In genomic region chr1:201566529-201566823, GRCh38 we compare ENCODE assay signal across 15 cellular contexts. TPM values are rescaled to one million over a fixed set of nuclear protein-coding genes. Genes with fewer than 3 reads are reported as not detected.
A peak's percentile ranks its signal among the peaks of the same experiment; 100 is the strongest.
DNase-seq lines count a peak whose midpoint lies in the region; ATAC-seq and TF ChIP-seq lines count a peak whose summit lies in the region.
"Had no signal": no experiment of that assay in that cellular context is flagged by ENCODE, and none has a peak within 500 bp of the region (broad histone marks: within the 10 kb centered on the region; RNA-seq: fewer than 3 reads in every experiment).

No MANE protein-coding gene starts in this region.

- H2AFZ ChIP-seq in osteoblast (ENCODE audit: low read length) = no peak overlapping the region

- H3K27me3 ChIP-seq in left ventricle myocardium inferior (ENCODE audit: low read depth) (no peaks in the 10 kb centered on the region), osteoblast (ENCODE audit: insufficient read depth, low read length) (no peaks in the 10 kb centered on the region), ovary (no peaks in the 10 kb centered on the region)

- peaks cover 28% of the 10 kb centered on the region for H4K20me1 ChIP-seq in osteoblast (ENCODE audit: insufficient read depth, low read length)

- H3K27ac Mint-ChIP-seq in chondrocyte (ENCODE audit: unreplicated experiment) = peak overlapping the region; percentile 23

- H3K27me3 Mint-ChIP-seq in chondrocyte (ENCODE audit: low read depth) = no peaks in the 10 kb centered on the region

- H3K36me3 ChIP-seq in left ventricle myocardium inferior = no peaks in the 10 kb centered on the region
- H3K36me3 ChIP-seq in osteoblast (ENCODE audit: insufficient read depth, low read length) = peaks cover 35% of the 10 kb centered on the region
- H3K36me3 ChIP-seq in ovary = no peaks in the 10 kb centered on the region
- H3K36me3 ChIP-seq: HAP-1 had no signal

- TF ChIP-seq EP300 in ovary (IDR thresholded peaks at IDR 0.05) = no peak

- H3K4me1 ChIP-seq in left ventricle myocardium inferior (peaks cover 95% of the 10 kb centered on the region), osteoblast (ENCODE audit: insufficient read depth, low read length) (peaks cover 39% of the 10 kb centered on the region), ovary (ENCODE audit: insufficient read depth) (no peaks in the 10 kb centered on the region)
- H3K4me1 ChIP-seq: HAP-1 had no signal

- intact Hi-C loops in left ventricle myocardium inferior (cut with micrococcal nuclease) (loop anchor here (10.0 kb wide), 1 partner anchor 68 kb away; no protein-coding TSS in a partner anchor), Right ventricle myocardium inferior (cut with DNase I) (loop anchor here (2.0 kb wide), 1 partner anchor 84 kb away; no protein-coding TSS in a partner anchor), ovary (cut with DNase I) (loop anchor here in 1 of 4 donors (10.0 kb wide), 1 partner anchor 228 kb away; no protein-coding TSS in a partner anchor)

- peaks cover 46% of the 10 kb centered on the region for H3K4me1 Mint-ChIP-seq in chondrocyte (ENCODE audit: low read depth)

- no peak for ATAC-seq in Right ventricle myocardium inferior

- peaks cover 91% of the 10 kb centered on the region for H3K79me2 ChIP-seq in osteoblast (ENCODE audit: insufficient read depth, low read length)

- TF ChIP-seq POLR2A in ovary (IDR thresholded peaks at IDR 0.05) = no peak

- H3K4me3 ChIP-seq in left ventricle myocardium inferior (no peak overlapping the region), osteoblast (ENCODE audit: insufficient read depth, low read length) (no peak overlapping the region), ovary (no peak overlapping the region)
- H3K4me3 ChIP-seq: HAP-1 had no signal

- H3K36me3 Mint-ChIP-seq in chondrocyte (ENCODE audit: low read depth) = no peaks in the 10 kb centered on the region

- no peaks in the 10 kb centered on the region for H3K9me3 Mint-ChIP-seq in chondrocyte (ENCODE audit: low read depth)
- H3K9me3 Mint-ChIP-seq: CD14-positive monocyte had no signal

- H3K4me2 ChIP-seq in osteoblast (ENCODE audit: insufficient read depth, low read length) = no peak overlapping the region

- no peaks in the 10 kb centered on the region for H3K9me3 ChIP-seq in left ventricle myocardium inferior (replicated peaks)
- no peaks in the 10 kb centered on the region for H3K9me3 ChIP-seq in osteoblast (ENCODE audit: low read depth, low read length)
- no peaks in the 10 kb centered on the region for H3K9me3 ChIP-seq in ovary
- H3K9me3 ChIP-seq: HAP-1 had no signal

- 74 to 83% (median 78%) methylated on average over 2 of the region's 2 CpGs for WGBS in ovary, 3 donors

- TF ChIP-seq CTCF in left ventricle myocardium inferior (IDR thresholded peaks at IDR 0.05; ENCODE audit: borderline replicate concordance) = no peak
- no peak for TF ChIP-seq CTCF in chondrocyte (IDR thresholded peaks at IDR 0.05)
- no peak for TF ChIP-seq CTCF in osteoblast (IDR thresholded peaks at IDR 0.05; ENCODE audit: extremely low read depth, low read depth, low read length)
- TF ChIP-seq CTCF in ovary (IDR thresholded peaks at IDR 0.05) = no peak

- DNase-seq in left ventricle myocardium inferior (no peak), Right ventricle myocardium inferior (ENCODE audit: missing footprints) (no peak), chondrocyte (ENCODE audit: low spot score) (no peak), osteoblast (ENCODE audit: insufficient read length, low spot score, missing footprints) (peak; percentile 15), ovary (no peak), SKM-1 treated with dmso at 0.1 percent for 144 hours (lab: John Stamatoyannopoulos, UW; ENCODE audit: unreplicated experiment) (no peak), NCI-H1694 treated with DMSO at 0.1 percent for 48 hours (lab: John Stamatoyannopoulos, UW) (no peak)
- DNase-seq: NCI-H1417 treated with DMSO at 0.1 percent for 48 hours, NCI-H2029 treated with DMSO at 0.1 percent for 48 hours, NCI-H2171 treated with DMSO at 0.1 percent for 48 hours, NCI-H446 treated with DMSO at 0.1 percent for 48 hours, RPMI8226 had no signal

- H3K4me3 Mint-ChIP-seq in chondrocyte (ENCODE audit: unreplicated experiment) = no peak overlapping the region
- H3K4me3 Mint-ChIP-seq: CD14-positive monocyte had no signal

- H3K27ac ChIP-seq in left ventricle myocardium inferior (replicated peaks) = peak overlapping the region; percentile 68
- no peak overlapping the region for H3K27ac ChIP-seq in osteoblast (ENCODE audit: low read depth, low read length)
- H3K27ac ChIP-seq in ovary = no peak overlapping the region
- H3K27ac ChIP-seq: HL-60 had no signal

RNA-seq across cellular contexts. Expression of gene NAV1, which starts 27.5 kb away (rescaled TPM):
- 74.8 TPM for total RNA-seq in left ventricle myocardium inferior
- total RNA-seq in Right ventricle myocardium inferior = 69.0 TPM
- 201 to 294 TPM (median 211 TPM) in 3 replicates for total RNA-seq in chondrocyte
- total RNA-seq in osteoblast = 47.0 and 47.1 TPM in 2 replicates
- total RNA-seq in ovary = 10 to 100 TPM in 4 of 7 donors, 1 to 10 TPM in 3; 6.2 to 19.6 (median 11.3) TPM
- polyA plus RNA-seq in ovary = 10 to 100 TPM in 1 of 2 donors, 1 to 10 TPM in 1; 3.4 to 17.3 TPM

RNA-seq across cellular contexts. Expression of gene CSRP1, which starts 59.6 kb away (rescaled TPM):
- total RNA-seq in left ventricle myocardium inferior (41.0 TPM), Right ventricle myocardium inferior (64.6 TPM), chondrocyte (1.3 to 7.1 TPM (median 5.9 TPM) in 3 replicates), osteoblast (389 and 480 TPM in 2 replicates), ovary (100 to 1,000 TPM; 205 to 767 (median 274) TPM)
- 100 to 1,000 TPM; 270 to 783 TPM for polyA plus RNA-seq in ovary
